ENCODE assay signal across 28 cellular contexts in genomic region chrX:122244080-122244479, GRCh38.
"Had no signal": no experiment of that assay in that cellular context is flagged by ENCODE, and none has a peak within 500 bp of the region (broad histone marks: within the 10 kb centered on the region; RNA-seq: fewer than 3 reads in every experiment).

No MANE protein-coding gene starts in this region.

- ATAC-seq: effector memory CD8-positive, alpha-beta T cell; esophagus mucosa; foreskin keratinocyte; gastrocnemius medialis; gastroesophageal sphincter; heart left ventricle; heart right ventricle had no signal

- H3K4me1 ChIP-seq: colonic mucosa, esophagus muscularis mucosa, esophagus squamous epithelium, foreskin keratinocyte, gastrocnemius medialis, gastroesophageal sphincter, heart left ventricle, heart right ventricle had no signal

- H3K9me3 Mint-ChIP-seq: endodermal cell had no signal

- H3K27ac Mint-ChIP-seq: dendritic cell treated with granulocyte-macrophage colony-stimulating factor and Interleukin-4, amounts not matched to agents 40 ng/mL and 50 ng/mL, for 4 days; effector memory CD8-positive, alpha-beta T cell; endodermal cell had no signal

- H3K9me3 ChIP-seq: colonic mucosa, esophagus muscularis mucosa, esophagus squamous epithelium, gastrocnemius medialis, gastroesophageal sphincter had no signal

- H3K27me3 ChIP-seq: colonic mucosa, esophagus muscularis mucosa, esophagus squamous epithelium, foreskin keratinocyte, gastrocnemius medialis, gastroesophageal sphincter, heart left ventricle, heart right ventricle had no signal

- FAIRE-seq: endometrium, endothelial cell of umbilical vein, frontal cortex had no signal

- H3K27me3 Mint-ChIP-seq: dendritic cell treated with granulocyte-macrophage colony-stimulating factor and Interleukin-4, amounts not matched to agents 40 ng/mL and 50 ng/mL, for 4 days; effector memory CD8-positive, alpha-beta T cell had no signal

- DNase-seq: colonic mucosa; cortex of kidney; dermis blood vessel endothelial cell; dorsolateral prefrontal cortex; effector CD4-positive, alpha-beta T cell; effector CD8-positive, alpha-beta T cell; effector memory CD4-positive, alpha-beta T cell; effector memory CD8-positive, alpha-beta T cell; endodermal cell; erythroblast; esophagus squamous epithelium; foreskin fibroblast; foreskin keratinocyte; foreskin melanocyte; gastrocnemius medialis; glutamatergic neuron; head of caudate nucleus; heart left ventricle; heart right ventricle had no signal

- H3K4me3 ChIP-seq: colonic mucosa, coronary artery, dorsolateral prefrontal cortex, esophagus muscularis mucosa, esophagus squamous epithelium, gastrocnemius medialis, gastroesophageal sphincter, heart left ventricle, heart right ventricle had no signal

- H3K4me3 Mint-ChIP-seq: dendritic cell treated with granulocyte-macrophage colony-stimulating factor and Interleukin-4, amounts not matched to agents 40 ng/mL and 50 ng/mL, for 4 days; effector memory CD8-positive, alpha-beta T cell; endodermal cell had no signal

- H3K27ac ChIP-seq: colonic mucosa, coronary artery, dorsolateral prefrontal cortex, epithelial cell of prostate, esophagus muscularis mucosa, esophagus squamous epithelium, foreskin keratinocyte, gastrocnemius medialis, gastroesophageal sphincter, heart left ventricle, heart right ventricle had no signal

- H3K36me3 ChIP-seq: colonic mucosa, esophagus muscularis mucosa, esophagus squamous epithelium, gastrocnemius medialis, gastroesophageal sphincter, heart left ventricle, heart right ventricle had no signal
